ENCODE assay signal across 1 cellular context in the genomic region with DNA sequence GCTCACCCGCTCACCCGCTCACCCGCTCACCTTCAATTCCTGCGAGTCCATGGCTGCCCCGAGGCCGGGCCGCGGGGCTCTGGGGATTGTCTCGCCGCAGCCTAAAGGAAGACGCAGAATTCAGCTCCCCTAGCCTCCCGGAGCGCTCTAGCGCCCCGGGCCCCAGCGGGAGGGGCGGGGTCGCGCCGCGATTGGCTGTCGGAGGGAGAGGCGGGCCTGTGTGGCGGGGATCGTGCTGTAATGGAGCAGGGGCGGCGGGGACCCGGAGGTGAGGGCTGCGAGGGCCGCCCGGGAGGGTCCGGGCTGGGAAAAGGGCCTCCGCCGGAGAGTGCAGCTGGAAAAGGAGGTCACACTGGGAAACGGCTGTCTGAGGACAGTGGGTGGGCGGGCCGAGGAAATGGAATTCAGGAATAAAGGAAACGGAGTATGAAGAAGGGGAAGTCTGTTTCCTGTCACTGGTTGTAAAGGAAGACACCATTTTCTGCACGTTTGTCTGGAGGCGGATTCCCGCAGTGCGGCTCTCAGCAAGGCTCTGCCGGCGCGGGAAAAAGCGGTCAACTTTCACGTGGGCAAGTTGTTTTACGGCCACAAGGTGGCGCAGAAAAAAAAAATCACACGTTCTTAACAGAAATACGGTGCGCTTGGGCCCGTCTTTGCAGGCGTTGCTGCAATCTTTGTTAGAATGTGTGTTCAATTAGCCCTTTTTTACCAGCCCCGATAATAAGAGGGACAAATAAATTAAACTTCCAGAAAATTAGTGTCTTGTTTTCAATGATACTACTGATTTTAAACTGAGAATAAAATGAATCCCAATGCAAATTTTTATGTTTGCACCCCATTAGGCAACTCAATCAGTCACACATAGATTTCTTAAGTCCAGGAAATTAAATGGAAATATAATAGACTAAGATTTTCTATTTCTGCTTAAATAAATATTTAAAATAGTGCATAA.
TF ChIP-seq lines count a peak whose summit lies in the region.

A gene (minus strand): TSS at position 122 of the 952 bp plus-strand sequence. CDS start 71 bp downstream, at position 51.

TF ChIP-seq in K562, 482 proteins besides CTCF, POLR2A, EP300 and RAD21 (continued from another document and continues in another):
- TF ChIP-seq, protein P1, sequence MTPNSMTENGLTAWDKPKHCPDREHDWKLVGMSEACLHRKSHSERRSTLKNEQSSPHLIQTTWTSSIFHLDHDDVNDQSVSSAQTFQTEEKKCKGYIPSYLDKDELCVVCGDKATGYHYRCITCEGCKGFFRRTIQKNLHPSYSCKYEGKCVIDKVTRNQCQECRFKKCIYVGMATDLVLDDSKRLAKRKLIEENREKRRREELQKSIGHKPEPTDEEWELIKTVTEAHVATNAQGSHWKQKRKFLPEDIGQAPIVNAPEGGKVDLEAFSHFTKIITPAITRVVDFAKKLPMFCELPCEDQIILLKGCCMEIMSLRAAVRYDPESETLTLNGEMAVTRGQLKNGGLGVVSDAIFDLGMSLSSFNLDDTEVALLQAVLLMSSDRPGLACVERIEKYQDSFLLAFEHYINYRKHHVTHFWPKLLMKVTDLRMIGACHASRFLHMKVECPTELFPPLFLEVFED (CRISPR knock-in tag; conservative IDR thresholded peaks at IDR 0.05) = 0 out of 2 replicates have a peak, but pooled peaks have one; percentile 49
- TF ChIP-seq ILK (tag; IDR thresholded peaks at IDR 0.05; ENCODE audit: borderline replicate concordance, low read depth) (no peak), HDAC3 (IDR thresholded peaks at IDR 0.05; ENCODE audit: borderline replicate concordance, partially characterized antibody) (peak; percentile 20), ZNF77 (CRISPR knock-in tag; IDR thresholded peaks at IDR 0.05) (no peak), PHF20 (IDR thresholded peaks at IDR 0.05; ENCODE audit: partially characterized antibody) (peak; percentile 72), CCNT2 (IDR thresholded peaks at IDR 0.05; ENCODE audit: borderline replicate concordance, extremely low read depth, insufficient read length, low read depth, low read length) (peak; percentile 56), U2AF1 (optimal IDR thresholded peaks at IDR 0.05; ENCODE audit: low read depth, low read length) (peak; percentile 46), KHSRP (IDR thresholded peaks at IDR 0.05) (no peak), RBM17 (IDR thresholded peaks at IDR 0.05; ENCODE audit: borderline replicate concordance, low read depth, low read length) (no peak), RBM15 (IDR thresholded peaks at IDR 0.05; ENCODE audit: insufficient read depth, low read length) (no peak), RFX7 (CRISPR knock-in tag; IDR thresholded peaks at IDR 0.05) (no peak), RUNX1 (IDR thresholded peaks at IDR 0.05; ENCODE audit: low read depth) (0 out of 2 replicates have a peak, but pooled peaks have one; percentile 42), ZFP30 (CRISPR knock-in tag; IDR thresholded peaks at IDR 0.05; ENCODE audit: borderline replicate concordance) (no peak), ZNF57 (CRISPR knock-in tag; IDR thresholded peaks at IDR 0.05) (no peak), SIRT6 (IDR thresholded peaks at IDR 0.05; ENCODE audit: low read depth, low read length) (no peak), MTA1 (IDR thresholded peaks at IDR 0.05; ENCODE audit: borderline replicate concordance) (peak; percentile 92), ZNF75A (CRISPR knock-in tag; IDR thresholded peaks at IDR 0.05) (no peak), SIN3A (IDR thresholded peaks at IDR 0.05; ENCODE audit: borderline replicate concordance in 2 of 2, control insufficient read depth in 1 of 2, low read depth in 2 of 2, low read length in 2 of 2) (peak in 1 of 2 experiments; percentile 87; a peak in 3 of 4 replicates), ZEB2 (IDR thresholded peaks at IDR 0.05) (no peak), TRIM28 (IDR thresholded peaks at IDR 0.05) (peak; percentile 68; the same call in 1 of the 2 replicates), ZNF140 (CRISPR knock-in tag; IDR thresholded peaks at IDR 0.05) (no peak), ILF3 (IDR thresholded peaks at IDR 0.05; ENCODE audit: borderline replicate concordance) (no peak), GABPA (tag; conservative IDR thresholded peaks at IDR 0.05; ENCODE audit: low read depth) (peak; percentile 50; the same call in 1 of the 2 replicates)
- TF ChIP-seq, protein P2, sequence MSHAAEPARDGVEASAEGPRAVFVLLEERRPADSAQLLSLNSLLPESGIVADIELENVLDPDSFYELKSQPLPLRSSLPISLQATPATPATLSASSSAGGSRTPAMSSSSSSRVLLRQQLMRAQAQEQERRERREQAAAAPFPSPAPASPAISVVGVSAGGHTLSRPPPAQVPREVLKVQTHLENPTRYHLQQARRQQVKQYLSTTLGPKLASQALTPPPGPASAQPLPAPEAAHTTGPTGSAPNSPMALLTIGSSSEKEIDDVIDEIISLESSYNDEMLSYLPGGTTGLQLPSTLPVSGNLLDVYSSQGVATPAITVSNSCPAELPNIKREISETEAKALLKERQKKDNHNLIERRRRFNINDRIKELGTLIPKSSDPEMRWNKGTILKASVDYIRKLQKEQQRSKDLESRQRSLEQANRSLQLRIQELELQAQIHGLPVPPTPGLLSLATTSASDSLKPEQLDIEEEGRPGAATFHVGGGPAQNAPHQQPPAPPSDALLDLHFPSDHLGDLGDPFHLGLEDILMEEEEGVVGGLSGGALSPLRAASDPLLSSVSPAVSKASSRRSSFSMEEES (CRISPR knock-in tag; IDR thresholded peaks at IDR 0.05) = no peak
- TF ChIP-seq, protein P3, sequence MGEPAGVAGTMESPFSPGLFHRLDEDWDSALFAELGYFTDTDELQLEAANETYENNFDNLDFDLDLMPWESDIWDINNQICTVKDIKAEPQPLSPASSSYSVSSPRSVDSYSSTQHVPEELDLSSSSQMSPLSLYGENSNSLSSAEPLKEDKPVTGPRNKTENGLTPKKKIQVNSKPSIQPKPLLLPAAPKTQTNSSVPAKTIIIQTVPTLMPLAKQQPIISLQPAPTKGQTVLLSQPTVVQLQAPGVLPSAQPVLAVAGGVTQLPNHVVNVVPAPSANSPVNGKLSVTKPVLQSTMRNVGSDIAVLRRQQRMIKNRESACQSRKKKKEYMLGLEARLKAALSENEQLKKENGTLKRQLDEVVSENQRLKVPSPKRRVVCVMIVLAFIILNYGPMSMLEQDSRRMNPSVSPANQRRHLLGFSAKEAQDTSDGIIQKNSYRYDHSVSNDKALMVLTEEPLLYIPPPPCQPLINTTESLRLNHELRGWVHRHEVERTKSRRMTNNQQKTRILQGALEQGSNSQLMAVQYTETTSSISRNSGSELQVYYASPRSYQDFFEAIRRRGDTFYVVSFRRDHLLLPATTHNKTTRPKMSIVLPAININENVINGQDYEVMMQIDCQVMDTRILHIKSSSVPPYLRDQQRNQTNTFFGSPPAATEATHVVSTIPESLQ (CRISPR knock-in tag; IDR thresholded peaks at IDR 0.05) = peak; percentile 85; the same call in 1 of the 2 replicates
- TF ChIP-seq, protein P4, sequence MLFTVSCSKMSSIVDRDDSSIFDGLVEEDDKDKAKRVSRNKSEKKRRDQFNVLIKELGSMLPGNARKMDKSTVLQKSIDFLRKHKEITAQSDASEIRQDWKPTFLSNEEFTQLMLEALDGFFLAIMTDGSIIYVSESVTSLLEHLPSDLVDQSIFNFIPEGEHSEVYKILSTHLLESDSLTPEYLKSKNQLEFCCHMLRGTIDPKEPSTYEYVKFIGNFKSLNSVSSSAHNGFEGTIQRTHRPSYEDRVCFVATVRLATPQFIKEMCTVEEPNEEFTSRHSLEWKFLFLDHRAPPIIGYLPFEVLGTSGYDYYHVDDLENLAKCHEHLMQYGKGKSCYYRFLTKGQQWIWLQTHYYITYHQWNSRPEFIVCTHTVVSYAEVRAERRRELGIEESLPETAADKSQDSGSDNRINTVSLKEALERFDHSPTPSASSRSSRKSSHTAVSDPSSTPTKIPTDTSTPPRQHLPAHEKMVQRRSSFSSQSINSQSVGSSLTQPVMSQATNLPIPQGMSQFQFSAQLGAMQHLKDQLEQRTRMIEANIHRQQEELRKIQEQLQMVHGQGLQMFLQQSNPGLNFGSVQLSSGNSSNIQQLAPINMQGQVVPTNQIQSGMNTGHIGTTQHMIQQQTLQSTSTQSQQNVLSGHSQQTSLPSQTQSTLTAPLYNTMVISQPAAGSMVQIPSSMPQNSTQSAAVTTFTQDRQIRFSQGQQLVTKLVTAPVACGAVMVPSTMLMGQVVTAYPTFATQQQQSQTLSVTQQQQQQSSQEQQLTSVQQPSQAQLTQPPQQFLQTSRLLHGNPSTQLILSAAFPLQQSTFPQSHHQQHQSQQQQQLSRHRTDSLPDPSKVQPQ (CRISPR knock-in tag; IDR thresholded peaks at IDR 0.05; ENCODE audit: borderline replicate concordance) = no peak
- TF ChIP-seq, protein P5, sequence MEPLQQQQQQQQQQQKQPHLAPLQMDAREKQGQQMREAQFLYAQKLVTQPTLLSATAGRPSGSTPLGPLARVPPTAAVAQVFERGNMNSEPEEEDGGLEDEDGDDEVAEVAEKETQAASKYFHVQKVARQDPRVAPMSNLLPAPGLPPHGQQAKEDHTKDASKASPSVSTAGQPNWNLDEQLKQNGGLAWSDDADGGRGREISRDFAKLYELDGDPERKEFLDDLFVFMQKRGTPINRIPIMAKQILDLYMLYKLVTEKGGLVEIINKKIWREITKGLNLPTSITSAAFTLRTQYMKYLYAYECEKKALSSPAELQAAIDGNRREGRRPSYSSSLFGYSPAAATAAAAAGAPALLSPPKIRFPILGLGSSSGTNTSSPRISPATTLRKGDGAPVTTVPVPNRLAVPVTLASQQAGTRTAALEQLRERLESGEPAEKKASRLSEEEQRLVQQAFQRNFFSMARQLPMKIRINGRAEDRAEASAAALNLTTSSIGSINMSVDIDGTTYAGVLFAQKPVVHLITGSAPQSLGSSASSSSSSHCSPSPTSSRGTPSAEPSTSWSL (CRISPR knock-in tag; IDR thresholded peaks at IDR 0.05; ENCODE audit: borderline replicate concordance) = no peak
- TF ChIP-seq, protein P6, sequence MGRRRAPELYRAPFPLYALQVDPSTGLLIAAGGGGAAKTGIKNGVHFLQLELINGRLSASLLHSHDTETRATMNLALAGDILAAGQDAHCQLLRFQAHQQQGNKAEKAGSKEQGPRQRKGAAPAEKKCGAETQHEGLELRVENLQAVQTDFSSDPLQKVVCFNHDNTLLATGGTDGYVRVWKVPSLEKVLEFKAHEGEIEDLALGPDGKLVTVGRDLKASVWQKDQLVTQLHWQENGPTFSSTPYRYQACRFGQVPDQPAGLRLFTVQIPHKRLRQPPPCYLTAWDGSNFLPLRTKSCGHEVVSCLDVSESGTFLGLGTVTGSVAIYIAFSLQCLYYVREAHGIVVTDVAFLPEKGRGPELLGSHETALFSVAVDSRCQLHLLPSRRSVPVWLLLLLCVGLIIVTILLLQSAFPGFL (CRISPR knock-in tag; IDR thresholded peaks at IDR 0.05) = 0 out of 2 replicates have a peak, but pooled peaks have one; percentile 40
- TF ChIP-seq, protein P7, sequence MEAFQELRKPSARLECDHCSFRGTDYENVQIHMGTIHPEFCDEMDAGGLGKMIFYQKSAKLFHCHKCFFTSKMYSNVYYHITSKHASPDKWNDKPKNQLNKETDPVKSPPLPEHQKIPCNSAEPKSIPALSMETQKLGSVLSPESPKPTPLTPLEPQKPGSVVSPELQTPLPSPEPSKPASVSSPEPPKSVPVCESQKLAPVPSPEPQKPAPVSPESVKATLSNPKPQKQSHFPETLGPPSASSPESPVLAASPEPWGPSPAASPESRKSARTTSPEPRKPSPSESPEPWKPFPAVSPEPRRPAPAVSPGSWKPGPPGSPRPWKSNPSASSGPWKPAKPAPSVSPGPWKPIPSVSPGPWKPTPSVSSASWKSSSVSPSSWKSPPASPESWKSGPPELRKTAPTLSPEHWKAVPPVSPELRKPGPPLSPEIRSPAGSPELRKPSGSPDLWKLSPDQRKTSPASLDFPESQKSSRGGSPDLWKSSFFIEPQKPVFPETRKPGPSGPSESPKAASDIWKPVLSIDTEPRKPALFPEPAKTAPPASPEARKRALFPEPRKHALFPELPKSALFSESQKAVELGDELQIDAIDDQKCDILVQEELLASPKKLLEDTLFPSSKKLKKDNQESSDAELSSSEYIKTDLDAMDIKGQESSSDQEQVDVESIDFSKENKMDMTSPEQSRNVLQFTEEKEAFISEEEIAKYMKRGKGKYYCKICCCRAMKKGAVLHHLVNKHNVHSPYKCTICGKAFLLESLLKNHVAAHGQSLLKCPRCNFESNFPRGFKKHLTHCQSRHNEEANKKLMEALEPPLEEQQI (IDR thresholded peaks at IDR 0.05) = peak; percentile 83
- TF ChIP-seq, protein P8, sequence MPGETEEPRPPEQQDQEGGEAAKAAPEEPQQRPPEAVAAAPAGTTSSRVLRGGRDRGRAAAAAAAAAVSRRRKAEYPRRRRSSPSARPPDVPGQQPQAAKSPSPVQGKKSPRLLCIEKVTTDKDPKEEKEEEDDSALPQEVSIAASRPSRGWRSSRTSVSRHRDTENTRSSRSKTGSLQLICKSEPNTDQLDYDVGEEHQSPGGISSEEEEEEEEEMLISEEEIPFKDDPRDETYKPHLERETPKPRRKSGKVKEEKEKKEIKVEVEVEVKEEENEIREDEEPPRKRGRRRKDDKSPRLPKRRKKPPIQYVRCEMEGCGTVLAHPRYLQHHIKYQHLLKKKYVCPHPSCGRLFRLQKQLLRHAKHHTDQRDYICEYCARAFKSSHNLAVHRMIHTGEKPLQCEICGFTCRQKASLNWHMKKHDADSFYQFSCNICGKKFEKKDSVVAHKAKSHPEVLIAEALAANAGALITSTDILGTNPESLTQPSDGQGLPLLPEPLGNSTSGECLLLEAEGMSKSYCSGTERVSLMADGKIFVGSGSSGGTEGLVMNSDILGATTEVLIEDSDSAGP (CRISPR knock-in tag; IDR thresholded peaks at IDR 0.05) = no peak
- TF ChIP-seq, protein P9, sequence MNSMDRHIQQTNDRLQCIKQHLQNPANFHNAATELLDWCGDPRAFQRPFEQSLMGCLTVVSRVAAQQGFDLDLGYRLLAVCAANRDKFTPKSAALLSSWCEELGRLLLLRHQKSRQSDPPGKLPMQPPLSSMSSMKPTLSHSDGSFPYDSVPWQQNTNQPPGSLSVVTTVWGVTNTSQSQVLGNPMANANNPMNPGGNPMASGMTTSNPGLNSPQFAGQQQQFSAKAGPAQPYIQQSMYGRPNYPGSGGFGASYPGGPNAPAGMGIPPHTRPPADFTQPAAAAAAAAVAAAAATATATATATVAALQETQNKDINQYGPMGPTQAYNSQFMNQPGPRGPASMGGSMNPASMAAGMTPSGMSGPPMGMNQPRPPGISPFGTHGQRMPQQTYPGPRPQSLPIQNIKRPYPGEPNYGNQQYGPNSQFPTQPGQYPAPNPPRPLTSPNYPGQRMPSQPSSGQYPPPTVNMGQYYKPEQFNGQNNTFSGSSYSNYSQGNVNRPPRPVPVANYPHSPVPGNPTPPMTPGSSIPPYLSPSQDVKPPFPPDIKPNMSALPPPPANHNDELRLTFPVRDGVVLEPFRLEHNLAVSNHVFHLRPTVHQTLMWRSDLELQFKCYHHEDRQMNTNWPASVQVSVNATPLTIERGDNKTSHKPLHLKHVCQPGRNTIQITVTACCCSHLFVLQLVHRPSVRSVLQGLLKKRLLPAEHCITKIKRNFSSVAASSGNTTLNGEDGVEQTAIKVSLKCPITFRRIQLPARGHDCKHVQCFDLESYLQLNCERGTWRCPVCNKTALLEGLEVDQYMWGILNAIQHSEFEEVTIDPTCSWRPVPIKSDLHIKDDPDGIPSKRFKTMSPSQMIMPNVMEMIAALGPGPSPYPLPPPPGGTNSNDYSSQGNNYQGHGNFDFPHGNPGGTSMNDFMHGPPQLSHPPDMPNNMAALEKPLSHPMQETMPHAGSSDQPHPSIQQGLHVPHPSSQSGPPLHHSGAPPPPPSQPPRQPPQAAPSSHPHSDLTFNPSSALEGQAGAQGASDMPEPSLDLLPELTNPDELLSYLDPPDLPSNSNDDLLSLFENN (IDR thresholded peaks at IDR 0.05; ENCODE audit: low read depth in 2 of 2, low read length in 2 of 2) = peak in 1 of 2 experiments; percentile 31; a peak in 1 of 4 replicates
